Comparison of ENCODE assay signal across 15 cellular contexts in genomic region chr2:26569216-26570082, GRCh38.
"Had no signal": no experiment of that assay in that cellular context is flagged by ENCODE, and none has a peak within 500 bp of the region (broad histone marks: within the 10 kb centered on the region; RNA-seq: fewer than 3 reads in every experiment).

No MANE protein-coding gene starts in this region.

- H3K27ac ChIP-seq: lower lobe of right lung, neutrophil, SJSA1, upper lobe of left lung had no signal

- DNase-seq: activated CD4-positive, alpha-beta memory T cell treated with anti-CD3 and anti-CD28 coated beads for 36 hours; foreskin melanocyte; kidney glomerular epithelial cell; lower lobe of right lung; midbrain; right cardiac atrium; stimulated activated naive CD4-positive, alpha-beta T cell; substantia nigra; SW 1271 had no signal

- H3K4me3 ChIP-seq: lower lobe of right lung, SJSA1, upper lobe of left lung had no signal

- H3K36me3 Mint-ChIP-seq: activated CD4-positive, alpha-beta memory T cell treated with anti-CD3 and anti-CD28 coated beads for 36 hours; activated naive CD8-positive, alpha-beta T cell had no signal

- H3K4me1 ChIP-seq: lower lobe of right lung, SJSA1, upper lobe of left lung had no signal

- ATAC-seq: lower lobe of right lung, right cardiac atrium had no signal

- H3K36me3 ChIP-seq: lower lobe of right lung, neutrophil, SJSA1, upper lobe of left lung had no signal

- H3K9me3 Mint-ChIP-seq: activated CD4-positive, alpha-beta memory T cell treated with anti-CD3 and anti-CD28 coated beads for 36 hours; activated T-helper 2 cell treated with anti-CD3 and anti-CD28 coated beads, Interferon-gamma antibody, Interleukin-2, Interleukin-4, amounts not matched to agents 10 μg/mL and 5 μg/mL and 100 μg/mL, durations not matched to agents 14 hours and 24 hours and 36 hours had no signal

- H3K4me3 Mint-ChIP-seq: activated CD4-positive, alpha-beta memory T cell treated with anti-CD3 and anti-CD28 coated beads for 36 hours; activated naive CD8-positive, alpha-beta T cell had no signal

- H3K9me3 ChIP-seq: lower lobe of right lung, neutrophil, SJSA1, upper lobe of left lung had no signal

- H3K27ac Mint-ChIP-seq: activated CD4-positive, alpha-beta memory T cell treated with anti-CD3 and anti-CD28 coated beads for 36 hours; activated naive CD8-positive, alpha-beta T cell; activated T-helper 2 cell treated with anti-CD3 and anti-CD28 coated beads, Interferon-gamma antibody, Interleukin-2, Interleukin-4, amounts not matched to agents 10 μg/mL and 5 μg/mL and 100 μg/mL, durations not matched to agents 14 hours and 24 hours and 36 hours; progenitor cell of endocrine pancreas had no signal
